29 cellular contexts compared by ENCODE assay signal in genomic region chr5:171129308-171129707, GRCh38.
"Had no signal": no experiment of that assay in that cellular context is flagged by ENCODE, and none has a peak within 500 bp of the region (broad histone marks: within the 10 kb centered on the region; RNA-seq: fewer than 3 reads in every experiment).

No MANE protein-coding gene starts in this region.

- H3K27me3 Mint-ChIP-seq: stimulated activated naive CD8-positive, alpha-beta T cell treated with anti-CD3 and anti-CD28 coated beads, Interleukin-15, Interleukin-2, amounts not matched to agents 100 ng/mL and 50 ng/mL, for 24 hours had no signal

- FAIRE-seq: colon, endometrium, small intestine had no signal

- H3K4me3 Mint-ChIP-seq: activated CD4-positive, alpha-beta T cell treated with anti-CD3 and anti-CD28 coated beads for 36 hours; activated CD8-positive, alpha-beta memory T cell treated with anti-CD3 and anti-CD28 coated beads, Interleukin-2, amount 10 ng/mL, durations not matched to agents 7 days and 5 days; activated CD8-positive, alpha-beta T cell treated with anti-CD3 and anti-CD28 coated beads, Interleukin-2, amount 10 ng/mL, durations not matched to agents 7 days and 5 days; nephron; stimulated activated effector memory CD8-positive, alpha-beta T cell treated with anti-CD3 and anti-CD28 coated beads, Interleukin-12 subunit alpha, Interleukin-12 subunit beta, amount 100 ng/mL, for 72 hours; stimulated activated naive CD8-positive, alpha-beta T cell treated with anti-CD3 and anti-CD28 coated beads, Interleukin-15, Interleukin-2, amounts not matched to agents 100 ng/mL and 50 ng/mL, for 24 hours had no signal

- H3K9me3 Mint-ChIP-seq: stimulated activated effector memory CD8-positive, alpha-beta T cell treated with anti-CD3 and anti-CD28 coated beads, Interleukin-12 subunit alpha, Interleukin-12 subunit beta, amount 100 ng/mL, for 72 hours; stimulated activated naive CD8-positive, alpha-beta T cell treated with anti-CD3 and anti-CD28 coated beads, Interleukin-15, Interleukin-2, amounts not matched to agents 100 ng/mL and 50 ng/mL, for 24 hours had no signal

- H3K4me1 Mint-ChIP-seq: activated CD4-positive, alpha-beta T cell treated with anti-CD3 and anti-CD28 coated beads for 36 hours; activated CD8-positive, alpha-beta memory T cell treated with anti-CD3 and anti-CD28 coated beads, Interleukin-2, amount 10 ng/mL, durations not matched to agents 7 days and 5 days; nephron; stimulated activated effector memory CD8-positive, alpha-beta T cell treated with anti-CD3 and anti-CD28 coated beads, Interleukin-12 subunit alpha, Interleukin-12 subunit beta, amount 100 ng/mL, for 72 hours had no signal

- H3K27ac Mint-ChIP-seq: activated CD4-positive, alpha-beta T cell treated with anti-CD3 and anti-CD28 coated beads for 36 hours; activated CD8-positive, alpha-beta memory T cell treated with anti-CD3 and anti-CD28 coated beads, Interleukin-2, amount 10 ng/mL, durations not matched to agents 7 days and 5 days; activated CD8-positive, alpha-beta T cell treated with anti-CD3 and anti-CD28 coated beads, Interleukin-2, amount 10 ng/mL, durations not matched to agents 7 days and 5 days; activated naive CD4-positive, alpha-beta T cell treated with anti-CD3 and anti-CD28 coated beads, Interleukin-2, amount 50 U/mL, for 72 hours; nephron; stimulated activated effector memory CD8-positive, alpha-beta T cell treated with anti-CD3 and anti-CD28 coated beads, Interleukin-12 subunit alpha, Interleukin-12 subunit beta, amount 100 ng/mL, for 72 hours; stimulated activated naive CD8-positive, alpha-beta T cell treated with anti-CD3 and anti-CD28 coated beads, Interleukin-15, Interleukin-2, amounts not matched to agents 100 ng/mL and 50 ng/mL, for 24 hours had no signal

- H3K4me3 ChIP-seq: body of pancreas, esophagus squamous epithelium, lung, sigmoid colon, thoracic aorta, uterus had no signal

- H3K27ac ChIP-seq: body of pancreas, epithelial cell of prostate, esophagus squamous epithelium, neutrophil, sigmoid colon, thoracic aorta, uterus had no signal

- H3K36me3 Mint-ChIP-seq: activated CD8-positive, alpha-beta memory T cell treated with anti-CD3 and anti-CD28 coated beads, Interleukin-2, amount 10 ng/mL, durations not matched to agents 7 days and 5 days; activated naive CD4-positive, alpha-beta T cell treated with anti-CD3 and anti-CD28 coated beads, Interleukin-2, amount 50 U/mL, for 72 hours; stimulated activated effector memory CD8-positive, alpha-beta T cell treated with anti-CD3 and anti-CD28 coated beads, Interleukin-12 subunit alpha, Interleukin-12 subunit beta, amount 100 ng/mL, for 72 hours had no signal

- H3K36me3 ChIP-seq: esophagus squamous epithelium, neutrophil, sigmoid colon, thoracic aorta, uterus had no signal

- H3K27me3 ChIP-seq: body of pancreas, esophagus squamous epithelium, neutrophil, sigmoid colon, uterus had no signal

- H3K9me3 ChIP-seq: body of pancreas, esophagus squamous epithelium, neutrophil, sigmoid colon, thoracic aorta, uterus had no signal

- DNase-seq: activated CD4-positive, alpha-beta T cell treated with anti-CD3 and anti-CD28 coated beads for 36 hours; activated CD4-positive, CD25-positive, alpha-beta regulatory T cell; activated CD8-positive, alpha-beta memory T cell treated with anti-CD3 and anti-CD28 coated beads, Interleukin-2, amount 10 ng/mL, durations not matched to agents 7 days and 5 days; activated CD8-positive, alpha-beta T cell treated with anti-CD3 and anti-CD28 coated beads, Interleukin-2, amount 10 ng/mL, durations not matched to agents 7 days and 5 days; activated naive CD4-positive, alpha-beta T cell; activated T-cell treated with anti-CD3 and anti-CD28 coated beads, Interleukin-2, amount 50 U/mL, for 48 hours; anterior cingulate cortex; body of pancreas; dermis blood vessel endothelial cell; effector CD4-positive, alpha-beta T cell; esophagus squamous epithelium; foreskin melanocyte; sigmoid colon; small intestine; stimulated activated CD4-positive, alpha-beta T cell treated with anti-CD3 and anti-CD28 coated beads, Interleukin-4, amount 100 ng/mL, for 24 hours; T-helper 2 cell; trophoblast cell; uterus had no signal

- H3K4me1 ChIP-seq: body of pancreas, esophagus squamous epithelium, sigmoid colon, uterus had no signal

- ATAC-seq: activated CD4-positive, alpha-beta T cell treated with anti-CD3 and anti-CD28 coated beads for 36 hours; activated CD8-positive, alpha-beta memory T cell treated with anti-CD3 and anti-CD28 coated beads, Interleukin-2, amount 10 ng/mL, durations not matched to agents 7 days and 5 days; activated CD8-positive, alpha-beta T cell treated with anti-CD3 and anti-CD28 coated beads, Interleukin-2, amount 10 ng/mL, durations not matched to agents 7 days and 5 days; activated naive CD4-positive, alpha-beta T cell treated with anti-CD3 and anti-CD28 coated beads, Interleukin-2, amount 50 U/mL, for 72 hours; body of pancreas; left lobe of liver; stimulated activated effector memory CD8-positive, alpha-beta T cell treated with anti-CD3 and anti-CD28 coated beads, Interleukin-12 subunit alpha, Interleukin-12 subunit beta, amount 100 ng/mL, for 72 hours had no signal
